ENCODE assay signal across 8 cellular contexts in genomic region chr11:58578635-58579191, GRCh38. TPM values are rescaled to one million over a fixed set of nuclear protein-coding genes. Genes with fewer than 3 reads are reported as not detected.
A peak's percentile ranks its signal among the peaks of the same experiment; 100 is the strongest.
DNase-seq lines count a peak whose midpoint lies in the region; ATAC-seq and TF ChIP-seq lines count a peak whose summit lies in the region.

A gene with protein sequence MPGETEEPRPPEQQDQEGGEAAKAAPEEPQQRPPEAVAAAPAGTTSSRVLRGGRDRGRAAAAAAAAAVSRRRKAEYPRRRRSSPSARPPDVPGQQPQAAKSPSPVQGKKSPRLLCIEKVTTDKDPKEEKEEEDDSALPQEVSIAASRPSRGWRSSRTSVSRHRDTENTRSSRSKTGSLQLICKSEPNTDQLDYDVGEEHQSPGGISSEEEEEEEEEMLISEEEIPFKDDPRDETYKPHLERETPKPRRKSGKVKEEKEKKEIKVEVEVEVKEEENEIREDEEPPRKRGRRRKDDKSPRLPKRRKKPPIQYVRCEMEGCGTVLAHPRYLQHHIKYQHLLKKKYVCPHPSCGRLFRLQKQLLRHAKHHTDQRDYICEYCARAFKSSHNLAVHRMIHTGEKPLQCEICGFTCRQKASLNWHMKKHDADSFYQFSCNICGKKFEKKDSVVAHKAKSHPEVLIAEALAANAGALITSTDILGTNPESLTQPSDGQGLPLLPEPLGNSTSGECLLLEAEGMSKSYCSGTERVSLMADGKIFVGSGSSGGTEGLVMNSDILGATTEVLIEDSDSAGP (plus strand): TSS chr11:58579063. CDS start chr11:58579282, 219 bp downstream.

- H3K4me3 Mint-ChIP-seq in immature natural killer cell = peak within 1 kb of the TSS; percentile 97 to 99 (median 99)

- H3K4me1 Mint-ChIP-seq in immature natural killer cell = peaks cover 73 to 85% of the 10 kb centered on the region in 2 donors

- H3K27me3 Mint-ChIP-seq in immature natural killer cell (ENCODE audit: low read depth in 3 of 3) = peaks cover 22 to 37% (median 36%) of the 10 kb centered on the region in 3 donors

- H3K27ac ChIP-seq in caudate nucleus (ENCODE audit: low read depth, low read length) (peak within 1 kb of the TSS; percentile 99), smooth muscle cell (ENCODE audit: low read depth) (peak within 1 kb of the TSS; percentile 100)

- peaks cover 39% of the 10 kb centered on the region for H4K20me1 ChIP-seq in smooth muscle cell (ENCODE audit: low read depth)

- ATAC-seq in GM18909 (IDR thresholded peaks at IDR 0.05; ENCODE audit: poor library complexity, unreplicated experiment) = peak; percentile 38
- peak; percentile 33 for ATAC-seq in HG03175 (IDR thresholded peaks at IDR 0.05; ENCODE audit: unreplicated experiment)

- peaks cover 42% of the 10 kb centered on the region for H3K79me2 ChIP-seq in smooth muscle cell (ENCODE audit: low read depth)

- under 1% methylated on average over 27 of the region's 51 CpGs for WGBS in smooth muscle cell (ENCODE audit: low lambda C conversion rate)

- H3K27ac Mint-ChIP-seq in immature natural killer cell = peak within 1 kb of the TSS; percentile 98 to 100 (median 100)

- peaks cover 39% of the 10 kb centered on the region for H3K4me1 ChIP-seq in smooth muscle cell (ENCODE audit: low read depth)

- H3K9me3 Mint-ChIP-seq in immature natural killer cell = no peaks in the 10 kb centered on the region

- H3K27me3 ChIP-seq in smooth muscle cell (ENCODE audit: low read depth) = no peaks in the 10 kb centered on the region

- H3K9me3 ChIP-seq in smooth muscle cell (replicated peaks; ENCODE audit: low read depth) = no peaks in the 10 kb centered on the region

- H3K4me2 ChIP-seq in smooth muscle cell = peak within 1 kb of the TSS; percentile 94

- no peaks in the 10 kb centered on the region for H3K36me3 Mint-ChIP-seq in immature natural killer cell

- no peaks in the 10 kb centered on the region for H3K36me3 ChIP-seq in smooth muscle cell (ENCODE audit: low read depth)

- H3F3A ChIP-seq in smooth muscle cell (ENCODE audit: low read depth) = peaks cover 16% of the 10 kb centered on the region

- H3K4me3 ChIP-seq in smooth muscle cell = peak within 1 kb of the TSS; percentile 78

- no peak for TF ChIP-seq CTCF in smooth muscle cell (IDR thresholded peaks at IDR 0.05; ENCODE audit: borderline replicate concordance, insufficient read depth, poor library complexity, severe bottlenecking)

- peak within 1 kb of the TSS; percentile 100 for H3K9ac ChIP-seq in smooth muscle cell (ENCODE audit: low read depth)

- DNase-seq in ACHN (peak; percentile 96), NCI-H446 (lab: John Stamatoyannopoulos, UW) (peak; percentile 95 to 99), caudate nucleus (lab: John Stamatoyannopoulos, UW) (peak; percentile 83 to 98 (median 95)), immature natural killer cell (peak; percentile 93 to 95 (median 94)), smooth muscle cell (lab: John Stamatoyannopoulos, UW; ENCODE audit: unreplicated experiment) (peak; percentile 97)
- peak; percentile 94 to 97 (median 96) for DNase-seq in activated CD4-positive, CD25-positive, alpha-beta regulatory T cell (lab: John Stamatoyannopoulos, UW)

- in situ Hi-C loops in ACHN (cut with HindIII; ENCODE audit: low pct_ligation_motif_present, low pct_unique_long_range_greater_than_20kb, low sequenced_read_pairs) = no loop called here

- peak within 1 kb of the TSS; percentile 11 for H2AFZ ChIP-seq in smooth muscle cell (ENCODE audit: low read depth)

RNA-seq across cellular contexts. Expression of the gene that starts here (rescaled TPM):
- polyA plus RNA-seq in immature natural killer cell (10 to 100 TPM in 2 of 3 donors, 1 to 10 TPM in 1; 6.6 to 15.4 (median 10.8) TPM), smooth muscle cell (14.5 and 16.9 TPM in 2 replicates)
- 43.0 and 47.4 TPM in 2 replicates for total RNA-seq in smooth muscle cell

Comparison
In these comparisons a context has a peak if more than half of its experiments do, and no peak if none do; other contexts are left out.
1. Peak in every context shown above with its lines: DNase-seq, ATAC-seq, H3K4me3 ChIP-seq and H3K27ac ChIP-seq.